18 cellular contexts compared by ENCODE assay signal in genomic region chr19:37991841-37992248, GRCh38.
DNase-seq lines count a peak whose midpoint lies in the region; ATAC-seq, FAIRE-seq and TF ChIP-seq lines count a peak whose summit lies in the region.
"Had no signal": no experiment of that assay in that cellular context is flagged by ENCODE, and none has a peak within 500 bp of the region (broad histone marks: within the 10 kb centered on the region; RNA-seq: fewer than 3 reads in every experiment).

No MANE protein-coding gene starts in this region.

- H3K79me1 ChIP-seq in H9 (ENCODE audit: insufficient read depth, low read depth, low read length, poor library complexity, severe bottlenecking) = no peaks in the 10 kb centered on the region

- no peak overlapping the region for H3T11ph ChIP-seq in H9 (ENCODE audit: low read length)

- no peak overlapping the region for H2AFZ ChIP-seq in H9 (ENCODE audit: low read length)

- no peaks in the 10 kb centered on the region for H3K23me2 ChIP-seq in H9 (ENCODE audit: insufficient read length, low read depth, low read length, poor library complexity, severe bottlenecking)

- H3K4me3 ChIP-seq in A549 (no peak overlapping the region), WERI-Rb-1 (ENCODE audit: low read depth, low read length) (no peak overlapping the region)
- H3K4me3 ChIP-seq: psoas muscle had no signal

- H3K4me3 Mint-ChIP-seq in H9 = no peak overlapping the region; a peak in 1 of 5 replicates
- H3K4me3 Mint-ChIP-seq in natural killer cell treated with Interleukin-12 subunit alpha and Interleukin-12 subunit beta and Interleukin-15 and Interleukin-18, amount 100 ng/mL, for 72 hours = no peak overlapping the region
- H3K4me3 Mint-ChIP-seq: activated CD4-positive, alpha-beta T cell treated with anti-CD3 and anti-CD28 coated beads, Interleukin-2, amount 10 ng/mL, durations not matched to agents 24 days and 14 days; activated naive CD4-positive, alpha-beta T cell treated with anti-CD3 and anti-CD28 coated beads, Interleukin-2, amount 10 ng/mL, durations not matched to agents 7 days and 5 days; natural killer cell had no signal

- H3K4ac ChIP-seq in H9 (ENCODE audit: low read depth, low read length) = no peak overlapping the region

- H2AK5ac ChIP-seq in H9 (ENCODE audit: insufficient read length, low read length) = no peak overlapping the region

- no peak overlapping the region for H3K18ac ChIP-seq in H9 (ENCODE audit: insufficient read length, low read depth, low read length)

- peaks cover 0 to 2% of the 10 kb centered on the region in 2 experiments; a peak in 2 of 5 replicates for H3K9me3 Mint-ChIP-seq in H9
- no peaks in the 10 kb centered on the region for H3K9me3 Mint-ChIP-seq in natural killer cell treated with Interleukin-12 subunit alpha and Interleukin-12 subunit beta and Interleukin-15 and Interleukin-18, amount 100 ng/mL, for 72 hours
- H3K9me3 Mint-ChIP-seq: activated CD4-positive, alpha-beta T cell treated with anti-CD3 and anti-CD28 coated beads, Interleukin-2, amount 10 ng/mL, durations not matched to agents 24 days and 14 days; activated naive CD4-positive, alpha-beta T cell treated with anti-CD3 and anti-CD28 coated beads, Interleukin-2, amount 10 ng/mL, durations not matched to agents 7 days and 5 days; natural killer cell had no signal

- H2BK120ac ChIP-seq in H9 (ENCODE audit: low read depth, low read length, poor library complexity, severe bottlenecking) = no peak overlapping the region

- H3K9ac ChIP-seq in H9 (ENCODE audit: extremely low read depth, insufficient read length, low read length) = no peak overlapping the region

- WGBS in A549 (ENCODE audit: missing lambda C conversion rate) = 47% methylated on average over 4 of the region's 4 CpGs
- no CpG with 5 or more reads among the region's 4 CpGs for WGBS in H9 (ENCODE audit: extremely low coverage, insufficient read length, low lambda C conversion rate)

- H3K27me3 ChIP-seq in H9 (ENCODE audit: insufficient read depth, low read length) = no peaks in the 10 kb centered on the region
- no peaks in the 10 kb centered on the region for H3K27me3 ChIP-seq in WERI-Rb-1 (ENCODE audit: insufficient read depth, low read depth, severe bottlenecking)

- H2BK20ac ChIP-seq in H9 (ENCODE audit: low read depth, low read length, poor library complexity, severe bottlenecking) = no peak overlapping the region

- H3K27me3 Mint-ChIP-seq in H9 (ENCODE audit: low read depth) = no peaks in the 10 kb centered on the region; the same call in 1 of the 2 replicates
- H3K27me3 Mint-ChIP-seq in natural killer cell treated with Interleukin-12 subunit alpha and Interleukin-12 subunit beta and Interleukin-15 and Interleukin-18, amount 100 ng/mL, for 72 hours = no peaks in the 10 kb centered on the region
- H3K27me3 Mint-ChIP-seq: activated CD4-positive, alpha-beta T cell treated with anti-CD3 and anti-CD28 coated beads, Interleukin-2, amount 10 ng/mL, durations not matched to agents 24 days and 14 days; activated naive CD4-positive, alpha-beta T cell treated with anti-CD3 and anti-CD28 coated beads, Interleukin-2, amount 10 ng/mL, durations not matched to agents 7 days and 5 days had no signal

- no peak overlapping the region for H2BK12ac ChIP-seq in H9 (ENCODE audit: insufficient read length, low read depth, low read length)

- H3K9me3 ChIP-seq in A549 (no peaks in the 10 kb centered on the region), H9 (ENCODE audit: control insufficient read depth, low read depth, low read length) (no peaks in the 10 kb centered on the region), WERI-Rb-1 (ENCODE audit: severe bottlenecking) (no peaks in the 10 kb centered on the region)
- H3K9me3 ChIP-seq: psoas muscle had no signal

- H3K27ac ChIP-seq in A549 (peak overlapping the region; percentile 13 to 33; a peak in 4 of 6 replicates), H9 (ENCODE audit: insufficient read length, low read depth, low read length) (no peak overlapping the region), WERI-Rb-1 (peak overlapping the region; percentile 65)
- H3K27ac ChIP-seq: psoas muscle had no signal

- no peak for TF ChIP-seq RAD21 in A549 (conservative IDR thresholded peaks at IDR 0.05 in 1 of 2, IDR thresholded peaks at IDR 0.05 in 1 of 2)

- no peaks in the 10 kb centered on the region for H3K36me3 ChIP-seq in WERI-Rb-1

- ATAC-seq in A549 (peak; percentile 18 to 30; a peak in 2 of 6 replicates), GM18511 (IDR thresholded peaks at IDR 0.05; ENCODE audit: unreplicated experiment) (no peak)
- no peak for ATAC-seq in natural killer cell treated with Interleukin-12 subunit alpha and Interleukin-12 subunit beta and Interleukin-15 and Interleukin-18, amount 100 ng/mL, for 72 hours
- ATAC-seq in stimulated activated naive CD8-positive, alpha-beta T cell treated with anti-CD3 and anti-CD28 coated beads, Interleukin-15, Interleukin-2, amounts not matched to agents 100 U/mL and 50 U/mL, for 24 hours = no peak
- ATAC-seq: left lobe of liver, natural killer cell had no signal

- peak overlapping the region in 2 of 3 experiments; percentile 85 to 92; a peak in 4 of 7 replicates for H3K27ac Mint-ChIP-seq in H9
- H3K27ac Mint-ChIP-seq in natural killer cell treated with Interleukin-12 subunit alpha and Interleukin-12 subunit beta and Interleukin-15 and Interleukin-18, amount 100 ng/mL, for 72 hours = no peak overlapping the region
- H3K27ac Mint-ChIP-seq: activated CD4-positive, alpha-beta T cell treated with anti-CD3 and anti-CD28 coated beads, Interleukin-2, amount 10 ng/mL, durations not matched to agents 24 days and 14 days; activated naive CD4-positive, alpha-beta T cell treated with anti-CD3 and anti-CD28 coated beads, Interleukin-2, amount 10 ng/mL, durations not matched to agents 7 days and 5 days; natural killer cell had no signal

- no peaks in the 10 kb centered on the region for H4K20me1 ChIP-seq in H9 (ENCODE audit: control insufficient read depth, insufficient read depth, insufficient read length)

- H3K56ac ChIP-seq in H9 (ENCODE audit: insufficient read length, low read depth, low read length) = no peak overlapping the region

- 0 out of 3 replicates have a peak overlapping the region, but pooled peaks have one; percentile 2 for H3K4me2 ChIP-seq in A549
- no peak overlapping the region for H3K4me2 ChIP-seq in H9 (ENCODE audit: insufficient read depth, insufficient read length, low read length)

- peaks cover 60 to 64% of the 10 kb centered on the region in 2 experiments for H3K4me1 Mint-ChIP-seq in H9
- H3K4me1 Mint-ChIP-seq in natural killer cell treated with Interleukin-12 subunit alpha and Interleukin-12 subunit beta and Interleukin-15 and Interleukin-18, amount 100 ng/mL, for 72 hours (ENCODE audit: low read depth in 2 of 2) = peaks cover 7 to 18% of the 10 kb centered on the region in 2 donors

- H2BK15ac ChIP-seq in H9 (ENCODE audit: low read depth, low read length) = no peak overlapping the region

- H3K4me1 ChIP-seq in A549 (peaks cover 44% of the 10 kb centered on the region), H9 (ENCODE audit: insufficient read depth, low read length) (peaks cover 16% of the 10 kb centered on the region; the same call in 1 of the 2 replicates)

- no peak overlapping the region for H4K8ac ChIP-seq in H9 (replicated peaks; ENCODE audit: insufficient read length, low read depth, low read length)

- FAIRE-seq in A549 (lab: Jason Lieb, UNC) = no peak

- H2BK5ac ChIP-seq in H9 (ENCODE audit: insufficient read length, low read length) = no peak overlapping the region

- DNase-seq in A549 (ENCODE audit: low read depth in 1 of 2, low spot score in 1 of 2) (no peak), H9 (no peak), WERI-Rb-1 (no peak), islet precursor cell (peak; percentile 82), KG1 (lab: John Stamatoyannopoulos, UW) (no peak)
- no peak for DNase-seq in natural killer cell treated with Interleukin-12 subunit alpha and Interleukin-12 subunit beta and Interleukin-15 and Interleukin-18, amount 100 ng/mL, for 72 hours (ENCODE audit: low spot score)
- no peak for DNase-seq in stimulated activated naive CD8-positive, alpha-beta T cell treated with anti-CD3 and anti-CD28 coated beads, Interleukin-15, Interleukin-2, amounts not matched to agents 100 U/mL and 50 U/mL, for 24 hours
- DNase-seq: activated CD4-positive, alpha-beta T cell treated with anti-CD3 and anti-CD28 coated beads, Interleukin-2, amount 10 ng/mL, durations not matched to agents 24 days and 14 days; activated naive CD4-positive, alpha-beta T cell treated with anti-CD3 and anti-CD28 coated beads, Interleukin-2, amount 10 ng/mL, durations not matched to agents 7 days and 5 days; activated T-cell treated with anti-CD3 and anti-CD28 coated beads for 4 hours; hippocampal formation; natural killer cell; NCI-H1092; NCI-H2227 treated with DMSO at 0.1 percent for 48 hours; psoas muscle; SHP77 treated with DMSO at 0.1 percent for 48 hours had no signal

- POLR2A ChIA-PET in A549 (lab: Yijun Ruan, JAX) = interaction anchor here (0.8 kb wide), 1 partner anchor 11 kb away, joined by 4 read pairs; no protein-coding TSS in a partner anchor

- TF ChIP-seq CTCF in A549 (IDR thresholded peaks at IDR 0.05) = no peak
- no peak for TF ChIP-seq CTCF in H9 (conservative IDR thresholded peaks at IDR 0.05)
- TF ChIP-seq CTCF in WERI-Rb-1 (IDR thresholded peaks at IDR 0.05; ENCODE audit: low read depth, low read length) = no peak

- H3K14ac ChIP-seq in H9 (ENCODE audit: insufficient read depth, low read length) = no peak overlapping the region

- no peak for TF ChIP-seq EP300 in A549 (IDR thresholded peaks at IDR 0.05)

- H4K5ac ChIP-seq in H9 (ENCODE audit: insufficient read length, low read depth, low read length) = no peak overlapping the region

- H3K79me2 ChIP-seq in H9 (ENCODE audit: insufficient read depth, low read length) = no peaks in the 10 kb centered on the region; the same call in 1 of the 2 replicates

- H4K91ac ChIP-seq in H9 (ENCODE audit: insufficient read length, low read depth, low read length) = no peak overlapping the region

- H3K36me3 Mint-ChIP-seq in H9 (ENCODE audit: insufficient read depth in 1 of 3, low read depth in 3 of 3) = peaks cover 0 to 15% (median 6%) of the 10 kb centered on the region in 3 experiments; a peak in 3 of 7 replicates
- no peaks in the 10 kb centered on the region for H3K36me3 Mint-ChIP-seq in natural killer cell treated with Interleukin-12 subunit alpha and Interleukin-12 subunit beta and Interleukin-15 and Interleukin-18, amount 100 ng/mL, for 72 hours
- H3K36me3 Mint-ChIP-seq: activated naive CD4-positive, alpha-beta T cell treated with anti-CD3 and anti-CD28 coated beads, Interleukin-2, amount 10 ng/mL, durations not matched to agents 7 days and 5 days; natural killer cell had no signal

- no peak overlapping the region for H3K23ac ChIP-seq in H9 (ENCODE audit: insufficient read length, low read depth, low read length)

- CTCF ChIA-PET in A549 (lab: Yijun Ruan, JAX) = interaction anchor here (0.5 to 26.6 kb wide), 12 partner anchors 8 to 142 kb away, joined by 3 to 391 read pairs (median 6); partner anchors contain the start of genes SIPA1L3 and WDR87

- TF ChIP-seq POLR2A in A549 (IDR thresholded peaks at IDR 0.05; ENCODE audit: low read length) = no peak

TF ChIP-seq in A549, 52 proteins besides CTCF, POLR2A, EP300 and RAD21:
- TF ChIP-seq MAX (IDR thresholded peaks at IDR 0.05) (peak; percentile 25; the same call in 1 of the 2 replicates), TP53 (CRISPR knock-in tag; IDR thresholded peaks at IDR 0.05) (no peak)

Comparison
In these comparisons a context has a peak if more than half of its experiments do, and no peak if none do; other contexts are left out.
1. ATAC-seq: peak in A549 (2 of 2); none in GM18511 (single experiment), natural killer cell treated with Interleukin-12 subunit alpha and Interleukin-12 subunit beta and Interleukin-15 and Interleukin-18, amount 100 ng/mL, for 72 hours (0 of 2) and stimulated activated naive CD8-positive, alpha-beta T cell treated with anti-CD3 and anti-CD28 coated beads, Interleukin-15, Interleukin-2, amounts not matched to agents 100 U/mL and 50 U/mL, for 24 hours (single experiment).
2. H3K27ac Mint-ChIP-seq: peak in H9 (2 of 3); none in natural killer cell treated with Interleukin-12 subunit alpha and Interleukin-12 subunit beta and Interleukin-15 and Interleukin-18, amount 100 ng/mL, for 72 hours (0 of 2).